ENCODE assay signal across 8 cellular contexts in genomic region chr5:139561655-139562451, GRCh38. TPM values are rescaled to one million over a fixed set of nuclear protein-coding genes. Genes with fewer than 3 reads are reported as not detected.
A peak's percentile ranks its signal among the peaks of the same experiment; 100 is the strongest.
DNase-seq lines count a peak whose midpoint lies in the region; ATAC-seq and TF ChIP-seq lines count a peak whose summit lies in the region.

No MANE protein-coding gene starts in this region.

- H2BK15ac ChIP-seq in mesenchymal stem cell (ENCODE audit: low read depth, poor library complexity, severe bottlenecking), result peak overlapping the region; percentile 48

- H3K23ac ChIP-seq in mesenchymal stem cell (ENCODE audit: low read length in 2 of 2), result peak overlapping the region in 1 of 2 experiments; percentile 87

- peak overlapping the region; percentile 98 for H4K8ac ChIP-seq in mesenchymal stem cell (ENCODE audit: low read length)

- peak overlapping the region; percentile 88 to 97 for H3K4ac ChIP-seq in mesenchymal stem cell (ENCODE audit: low read depth in 1 of 2, low read length in 2 of 2)

- H2AK5ac ChIP-seq in mesenchymal stem cell (ENCODE audit: low read length, severe bottlenecking), result no peak overlapping the region

- H2BK120ac ChIP-seq in mesenchymal stem cell (ENCODE audit: low read depth, low read length), result peak overlapping the region; percentile 85

- peak overlapping the region; percentile 91 to 97 for H3K14ac ChIP-seq in mesenchymal stem cell (ENCODE audit: low read length in 2 of 2)

- no peaks in the 10 kb centered on the region for H3K79me1 ChIP-seq in mesenchymal stem cell (replicated peaks; ENCODE audit: low read length, poor library complexity, severe bottlenecking)

- H3K79me2 ChIP-seq in KMS-11 (ENCODE audit: insufficient read depth, low read depth), result peaks cover 52% of the 10 kb centered on the region

- H3K4me1 Mint-ChIP-seq in activated CD4-positive, alpha-beta T cell treated with anti-CD3 and anti-CD28 coated beads for 36 hours, result peaks cover 34% of the 10 kb centered on the region
- peaks cover 34 to 38% of the 10 kb centered on the region in 2 donors for H3K4me1 Mint-ChIP-seq in effector memory CD8-positive, alpha-beta T cell (ENCODE audit: low read depth in 2 of 2)

- CTCF ChIA-PET in activated CD4-positive, alpha-beta T cell treated with anti-CD3 and anti-CD28 coated beads for 36 hours (lab: Charles Lee), result interaction anchor here (0.8 to 6.7 kb wide), 16 partner anchors 9 to 151 kb away, joined by 3 to 63 read pairs (median 4); no protein-coding TSS in a partner anchor

- no peaks in the 10 kb centered on the region for H3K27me3 Mint-ChIP-seq in activated CD4-positive, alpha-beta T cell treated with anti-CD3 and anti-CD28 coated beads for 36 hours
- H3K27me3 Mint-ChIP-seq in effector memory CD8-positive, alpha-beta T cell, result no peaks in the 10 kb centered on the region

- H2BK5ac ChIP-seq in mesenchymal stem cell (ENCODE audit: low read depth, low read length, poor library complexity, severe bottlenecking), result no peak overlapping the region

- H3K27ac ChIP-seq in KMS-11 (peak overlapping the region; percentile 84), mesenchymal stem cell (ENCODE audit: low read length, poor library complexity, severe bottlenecking) (peak overlapping the region; percentile 87)

- no peak overlapping the region for H2BK12ac ChIP-seq in mesenchymal stem cell (ENCODE audit: low read length in 2 of 2)

- H2AFZ ChIP-seq in KMS-11 (ENCODE audit: low read depth) (peak overlapping the region; percentile 61; the same call in 1 of the 2 replicates), mesenchymal stem cell (ENCODE audit: low read depth, low read length) (peak overlapping the region; percentile 2)

- H4K20me1 ChIP-seq in KMS-11 (ENCODE audit: insufficient read depth), result 0 out of 2 replicates have a peak, but pooled peaks cover 4% of the 10 kb centered on the region

- peak overlapping the region; percentile 99 for H3K4me3 Mint-ChIP-seq in activated CD4-positive, alpha-beta T cell treated with anti-CD3 and anti-CD28 coated beads for 36 hours
- peak overlapping the region; percentile 84 to 92 for H3K4me3 Mint-ChIP-seq in effector memory CD8-positive, alpha-beta T cell

- peak overlapping the region; percentile 96 for H3K4me2 ChIP-seq in KMS-11
- H3K4me2 ChIP-seq in mesenchymal stem cell (ENCODE audit: low read length, poor library complexity, severe bottlenecking), result peak overlapping the region; percentile 56

- intact Hi-C loops in activated CD4-positive, alpha-beta T cell treated with anti-CD3 and anti-CD28 coated beads for 36 hours (cut with DNase I, micrococcal nuclease), result loop anchor here (1.0 to 10.0 kb wide), 19 partner anchors 13 to 1385 kb away; partner anchors contain the start of genes PURA (in 2 of the 2), SPATA24 (in 2 of the 2), ANKHD1 (in 1 of the 2) and BRD8 (in 1 of the 2)

- peak overlapping the region; percentile 99 for H4K91ac ChIP-seq in mesenchymal stem cell (ENCODE audit: low read length)

- WGBS in mesenchymal stem cell, result under 1% methylated on average over 53 of the region's 57 CpGs

- peaks cover 47% of the 10 kb centered on the region for H3K4me1 ChIP-seq in KMS-11 (ENCODE audit: low read depth, poor library complexity, severe bottlenecking)
- H3K4me1 ChIP-seq in mesenchymal stem cell (ENCODE audit: control insufficient read depth, insufficient read depth, low read depth, low read length), result peaks cover 17% of the 10 kb centered on the region

- peak overlapping the region; percentile 99 for H3K27ac Mint-ChIP-seq in activated CD4-positive, alpha-beta T cell treated with anti-CD3 and anti-CD28 coated beads for 36 hours
- peak overlapping the region; percentile 93 to 96 for H3K27ac Mint-ChIP-seq in effector memory CD8-positive, alpha-beta T cell

- peaks cover 39% of the 10 kb centered on the region for H3K36me3 Mint-ChIP-seq in activated CD4-positive, alpha-beta T cell treated with anti-CD3 and anti-CD28 coated beads for 36 hours (ENCODE audit: low read depth)
- peaks cover 53% of the 10 kb centered on the region for H3K36me3 Mint-ChIP-seq in effector memory CD8-positive, alpha-beta T cell (ENCODE audit: insufficient read depth)

- H3K18ac ChIP-seq in mesenchymal stem cell (ENCODE audit: low read depth in 1 of 2, low read length in 2 of 2), result peak overlapping the region; percentile 92 to 95

- POLR2A ChIA-PET in activated CD4-positive, alpha-beta T cell treated with anti-CD3 and anti-CD28 coated beads for 36 hours (lab: Charles Lee), result interaction anchor here (0.6 to 6.2 kb wide), 7 partner anchors 11 to 158 kb away, joined by 3 to 40 read pairs (median 4); partner anchors contain the start of genes SPATA24 and STING1

- peak; percentile 11 for ATAC-seq in GM21786 (IDR thresholded peaks at IDR 0.05; ENCODE audit: unreplicated experiment)
- ATAC-seq in activated CD4-positive, alpha-beta T cell treated with anti-CD3 and anti-CD28 coated beads for 36 hours, result peak; percentile 20
- ATAC-seq in effector memory CD8-positive, alpha-beta T cell (replicated peaks), result peak; percentile 16

- H3K9ac ChIP-seq in KMS-11 (peak overlapping the region; percentile 85), mesenchymal stem cell (ENCODE audit: low read length) (peak overlapping the region; percentile 98)

- no peak for TF ChIP-seq CTCF in KMS-11 (conservative IDR thresholded peaks at IDR 0.05; ENCODE audit: low read depth, low read length)

- H3K27me3 ChIP-seq in KMS-11 (ENCODE audit: insufficient read depth, low read depth) (no peaks in the 10 kb centered on the region), mesenchymal stem cell (ENCODE audit: control insufficient read depth in 1 of 2, insufficient read depth in 1 of 2, low read length in 2 of 2) (no peaks in the 10 kb centered on the region)

- H3K9me3 Mint-ChIP-seq in activated CD4-positive, alpha-beta T cell treated with anti-CD3 and anti-CD28 coated beads for 36 hours (ENCODE audit: low read depth), result no peaks in the 10 kb centered on the region
- H3K9me3 Mint-ChIP-seq in effector memory CD8-positive, alpha-beta T cell, result no peaks in the 10 kb centered on the region

- H3K9me3 ChIP-seq in mesenchymal stem cell (ENCODE audit: control insufficient read depth, low read length), result no peaks in the 10 kb centered on the region

- DNase-seq in ELR (ENCODE audit: low read depth), result peak; percentile 54
- peak; percentile 65 for DNase-seq in activated CD4-positive, alpha-beta T cell treated with anti-CD3 and anti-CD28 coated beads for 36 hours
- DNase-seq in effector memory CD8-positive, alpha-beta T cell, result peak; percentile 14 to 23 (median 21)
- DNase-seq in mesenchymal stem cell, result peak; percentile 60
- peak; percentile 19 to 22 for DNase-seq in stimulated activated CD8-positive, alpha-beta memory T cell treated with anti-CD3 and anti-CD28 coated beads, Interleukin-7, amount 100 ng/mL, for 1 hour (ENCODE audit: low read depth in 2 of 2)
- DNase-seq in Ammon's horn (ENCODE audit: low spot score), result no peak

- H3K4me3 ChIP-seq in KMS-11 (IDR thresholded peaks at IDR 0.05; ENCODE audit: insufficient read depth, low read depth, low read length) (no peak overlapping the region), mesenchymal stem cell (ENCODE audit: insufficient read depth in 1 of 2, low read depth in 1 of 2, low read length in 2 of 2) (peak overlapping the region; percentile 86 to 98)

- H3K36me3 ChIP-seq in KMS-11 (ENCODE audit: insufficient read depth), result no peaks in the 10 kb centered on the region
- peaks cover 0 to 8% of the 10 kb centered on the region in 2 experiments for H3K36me3 ChIP-seq in mesenchymal stem cell (ENCODE audit: control insufficient read depth in 1 of 2, insufficient read depth in 2 of 2, low read depth in 1 of 2, low read length in 2 of 2)

RNA-seq across cellular contexts. Expression of gene UBE2D2, which starts 0.7 kb away (rescaled TPM):
- 100 to 1,000 TPM; 262 to 289 TPM for total RNA-seq in activated CD4-positive, alpha-beta T cell treated with anti-CD3 and anti-CD28 coated beads for 36 hours
- polyA plus RNA-seq in mesenchymal stem cell (2013, experiment 1 of 2), result 102 TPM
- 107 TPM for polyA plus RNA-seq in mesenchymal stem cell (2013, experiment 2 of 2)
